ENCODE assay signal across 8 cellular contexts in genomic region chr9:92133949-92134604, GRCh38. TPM values are rescaled to one million over a fixed set of nuclear protein-coding genes. Genes with fewer than 3 reads are reported as not detected.
DNase-seq lines count a peak whose midpoint lies in the region; ATAC-seq and TF ChIP-seq lines count a peak whose summit lies in the region.

No MANE protein-coding gene starts in this region.

- peak overlapping the region; percentile 95 for H2AFZ ChIP-seq in OCI-LY3 (ENCODE audit: low read depth, low read length)

- H3K4me3 ChIP-seq in OCI-LY3 (ENCODE audit: low read length) (peak overlapping the region; percentile 72), epithelial cell of proximal tubule (ENCODE audit: low read depth, low read length) (peak overlapping the region; percentile 37)

- no peaks in the 10 kb centered on the region for H3K9me3 ChIP-seq in OCI-LY3 (ENCODE audit: insufficient read depth, low read length)

- H4K20me1 ChIP-seq in OCI-LY3 (ENCODE audit: insufficient read depth, low read length) = no peaks in the 10 kb centered on the region

- H3K36me3 ChIP-seq in OCI-LY3 (replicated peaks; ENCODE audit: low read depth, low read length) = no peaks in the 10 kb centered on the region

- H3K79me2 ChIP-seq in OCI-LY3 (ENCODE audit: low read length) = no peaks in the 10 kb centered on the region

- no peaks in the 10 kb centered on the region for H3K27me3 ChIP-seq in OCI-LY3 (ENCODE audit: low read depth, low read length)

- H3K4me1 ChIP-seq in OCI-LY3 (ENCODE audit: low read length) = no peaks in the 10 kb centered on the region

- H3K4me2 ChIP-seq in OCI-LY3 (ENCODE audit: low read length) = peak overlapping the region; percentile 95

- ATAC-seq in GM19043 (IDR thresholded peaks at IDR 0.05; ENCODE audit: low read depth, unreplicated experiment) = peak; percentile 74

- no peak overlapping the region for H3K27ac ChIP-seq in OCI-LY3 (ENCODE audit: low read length)

- H3K9ac ChIP-seq in OCI-LY3 (ENCODE audit: low read length) = peak overlapping the region; percentile 22; the same call in 1 of the 2 replicates

- peak; percentile 97 for TF ChIP-seq CTCF in AG09319 (IDR thresholded peaks at IDR 0.05; ENCODE audit: low read depth, low read length)
- peak; percentile 89 for TF ChIP-seq CTCF in OCI-LY3 (IDR thresholded peaks at IDR 0.05; ENCODE audit: low read depth, low read length)
- peak; percentile 89 for TF ChIP-seq CTCF in epithelial cell of proximal tubule (conservative IDR thresholded peaks at IDR 0.05; ENCODE audit: low read depth, low read length)

- DNase-seq in AG09319 (ENCODE audit: extremely low read depth, low read depth) (no peak), HUDEP-2 (lab: John Stamatoyannopoulos, UW; ENCODE audit: unreplicated experiment in 76 of 76) (peak in 62 of 76 experiments; percentile 1 to 74 (median 48)), epithelial cell of proximal tubule (ENCODE audit: low read depth) (peak; percentile 32), mucosa of gallbladder (ENCODE audit: low spot score) (peak; percentile 69)
- peak; percentile 54 for DNase-seq in activated CD8-positive, alpha-beta memory T cell treated with anti-CD3 and anti-CD28 coated beads, Interleukin-2, amount 50 U/mL, for 24 hours (ENCODE audit: extremely low read depth)
- DNase-seq in stimulated activated CD8-positive, alpha-beta memory T cell treated with anti-CD3 and anti-CD28 coated beads, Interleukin-7, amount 100 ng/mL, for 24 hours (ENCODE audit: low read depth) = peak; percentile 59

RNA-seq across cellular contexts. Expression of gene SPTLC1, which starts 18.9 kb away (rescaled TPM):
- total RNA-seq in epithelial cell of proximal tubule (84.4 and 91.8 TPM in 2 replicates), mucosa of gallbladder (65.1 TPM)
